16 cellular contexts compared by ENCODE assay signal in the genomic region with DNA sequence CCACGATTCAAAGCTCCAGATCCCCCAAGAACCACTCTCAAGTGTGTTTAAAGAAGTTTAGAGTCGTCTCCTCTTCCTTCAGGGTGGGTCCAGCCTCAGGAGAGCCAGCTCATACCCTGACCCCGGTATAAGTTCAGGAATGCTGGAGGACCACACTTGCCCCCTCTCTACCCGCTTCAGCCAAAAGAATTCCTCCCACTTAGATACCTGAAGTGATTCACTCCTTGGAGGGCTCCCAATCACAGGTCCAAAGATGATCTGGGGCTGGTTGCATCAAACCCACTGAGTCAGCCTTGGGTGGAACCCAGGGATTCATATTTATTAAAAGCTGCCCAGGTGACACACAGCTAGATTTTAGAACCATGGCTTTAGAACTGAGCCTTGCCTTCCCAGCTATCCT.
"Had no signal": no experiment of that assay in that cellular context is flagged by ENCODE, and none has a peak within 500 bp of the region (broad histone marks: within the 10 kb centered on the region; RNA-seq: fewer than 3 reads in every experiment).

No MANE protein-coding gene starts in this region.

- H3K4me3 Mint-ChIP-seq: activated CD4-positive, alpha-beta T cell treated with anti-CD3 and anti-CD28 coated beads, Interleukin-2, amount 10 ng/mL, durations not matched to agents 7 days and 5 days; activated CD8-positive, alpha-beta T cell treated with anti-CD3 and anti-CD28 coated beads, Interleukin-2, amount 10 ng/mL, durations not matched to agents 7 days and 5 days; activated T-cell treated with anti-CD3 and anti-CD28 coated beads, Interleukin-2, amount 50 U/mL, for 24 hours; neural crest cell; stimulated activated memory B cell treated with anti-CD40 and anti-IgM and Interleukin-4, amounts not matched to agents 10 μg/mL and 1 μg/mL and 100 μg/mL, for 72 hours had no signal

- H3K9me3 Mint-ChIP-seq: activated CD4-positive, alpha-beta T cell treated with anti-CD3 and anti-CD28 coated beads, Interleukin-2, amount 10 ng/mL, durations not matched to agents 7 days and 5 days; activated T-cell treated with anti-CD3 and anti-CD28 coated beads, Interleukin-2, amount 50 U/mL, for 24 hours; activated T-helper 2 cell treated with anti-CD3 and anti-CD28 coated beads, Interferon-gamma antibody, Interleukin-2, Interleukin-4, amounts not matched to agents 10 μg/mL and 5 μg/mL and 100 μg/mL, durations not matched to agents 14 hours and 24 hours and 36 hours; neural crest cell; stimulated activated memory B cell treated with anti-CD40 and anti-IgM and Interleukin-4, amounts not matched to agents 10 μg/mL and 1 μg/mL and 100 μg/mL, for 72 hours had no signal

- H3K4me3 ChIP-seq: esophagus squamous epithelium, spleen had no signal

- DNase-seq: activated CD4-positive, alpha-beta T cell treated with anti-CD3 and anti-CD28 coated beads, Interleukin-2, amount 10 ng/mL, durations not matched to agents 7 days and 5 days; activated CD8-positive, alpha-beta T cell treated with anti-CD3 and anti-CD28 coated beads, Interleukin-2, amount 10 ng/mL, durations not matched to agents 7 days and 5 days; activated naive CD4-positive, alpha-beta T cell treated with Interleukin-2 at 50 U/mL for 16 hours; activated T-cell treated with anti-CD3 and anti-CD28 coated beads, Interleukin-2, amount 50 U/mL, for 24 hours; anterior cingulate cortex; brain microvascular endothelial cell; cortex of kidney; esophagus squamous epithelium; spleen; stimulated activated CD4-positive, alpha-beta T cell treated with anti-CD3 and anti-CD28 coated beads, Interleukin-4, amount 100 ng/mL, for 4 hours; T1000 had no signal

- H3K4me1 Mint-ChIP-seq: stimulated activated memory B cell treated with anti-CD40 and anti-IgM and Interleukin-4, amounts not matched to agents 10 μg/mL and 1 μg/mL and 100 μg/mL, for 72 hours had no signal

- H3K4me1 ChIP-seq: spleen had no signal

- H3K9me3 ChIP-seq: esophagus squamous epithelium, spleen had no signal

- H3K27ac ChIP-seq: brain microvascular endothelial cell, esophagus squamous epithelium, spleen had no signal

- H3K36me3 Mint-ChIP-seq: stimulated activated memory B cell treated with anti-CD40 and anti-IgM and Interleukin-4, amounts not matched to agents 10 μg/mL and 1 μg/mL and 100 μg/mL, for 72 hours had no signal

- H3K36me3 ChIP-seq: brain microvascular endothelial cell, esophagus squamous epithelium, spleen had no signal

- H3K27me3 ChIP-seq: brain microvascular endothelial cell had no signal

- H3K27me3 Mint-ChIP-seq: activated CD4-positive, alpha-beta T cell treated with anti-CD3 and anti-CD28 coated beads, Interleukin-2, amount 10 ng/mL, durations not matched to agents 7 days and 5 days; activated T-cell treated with anti-CD3 and anti-CD28 coated beads, Interleukin-2, amount 50 U/mL, for 24 hours had no signal

- ATAC-seq: activated CD4-positive, CD25-positive, alpha-beta regulatory T cell treated with anti-CD3 and anti-CD28 coated beads, Interleukin-2, amount 50 U/mL, for 24 hours; activated CD8-positive, alpha-beta T cell treated with anti-CD3 and anti-CD28 coated beads, Interleukin-2, amount 10 ng/mL, durations not matched to agents 7 days and 5 days; left lobe of liver; stimulated activated memory B cell treated with anti-CD40 and anti-IgM and Interleukin-4, amounts not matched to agents 10 μg/mL and 1 μg/mL and 100 μg/mL, for 72 hours had no signal

- H3K27ac Mint-ChIP-seq: activated CD4-positive, alpha-beta T cell treated with anti-CD3 and anti-CD28 coated beads, Interleukin-2, amount 10 ng/mL, durations not matched to agents 7 days and 5 days; activated CD8-positive, alpha-beta T cell treated with anti-CD3 and anti-CD28 coated beads, Interleukin-2, amount 10 ng/mL, durations not matched to agents 7 days and 5 days; activated T-cell treated with anti-CD3 and anti-CD28 coated beads, Interleukin-2, amount 50 U/mL, for 24 hours; activated T-helper 2 cell treated with anti-CD3 and anti-CD28 coated beads, Interferon-gamma antibody, Interleukin-2, Interleukin-4, amounts not matched to agents 10 μg/mL and 5 μg/mL and 100 μg/mL, durations not matched to agents 14 hours and 24 hours and 36 hours; stimulated activated memory B cell treated with anti-CD40 and anti-IgM and Interleukin-4, amounts not matched to agents 10 μg/mL and 1 μg/mL and 100 μg/mL, for 72 hours had no signal
